27 cellular contexts compared by ENCODE assay signal in genomic region chr9:75909776-75910175, GRCh38. TPM values are rescaled to one million over a fixed set of nuclear protein-coding genes. Genes with fewer than 3 reads are reported as not detected.
DNase-seq lines count a peak whose midpoint lies in the region; ATAC-seq and TF ChIP-seq lines count a peak whose summit lies in the region.
"Had no signal": no experiment of that assay in that cellular context is flagged by ENCODE, and none has a peak within 500 bp of the region (broad histone marks: within the 10 kb centered on the region; RNA-seq: fewer than 3 reads in every experiment).

No MANE protein-coding gene starts in this region.

- H3K27me3 Mint-ChIP-seq in activated CD4-positive, alpha-beta T cell treated with anti-CD3 and anti-CD28 coated beads for 36 hours, result no peaks in the 10 kb centered on the region
- H3K27me3 Mint-ChIP-seq in activated CD4-positive, alpha-beta T cell treated with anti-CD3 and anti-CD28 coated beads, Interleukin-2, amount 10 ng/mL, durations not matched to agents 7 days and 5 days, result no peaks in the 10 kb centered on the region
- H3K27me3 Mint-ChIP-seq: naive thymus-derived CD8-positive, alpha-beta T cell had no signal

- H3K27ac ChIP-seq in SJCRH30, result no peak overlapping the region
- H3K27ac ChIP-seq in breast epithelium, result no peak overlapping the region
- H3K27ac ChIP-seq: brain microvascular endothelial cell, prostate gland, thoracic aorta had no signal

- no peak for TF ChIP-seq POLR2A in breast epithelium (IDR thresholded peaks at IDR 0.05)

- H3K4me3 ChIP-seq in SJCRH30 (no peak overlapping the region), breast epithelium (no peak overlapping the region)
- H3K4me3 ChIP-seq: prostate gland, thoracic aorta had no signal

- intact Hi-C loops in activated CD4-positive, alpha-beta T cell treated with anti-CD3 and anti-CD28 coated beads for 36 hours (cut with DNase I, micrococcal nuclease), result loop anchor here (2.0 to 5.0 kb wide), 3 partner anchors 19 to 93 kb away; partner anchors contain the start of gene PCSK5 (in 1 of the 2)
- intact Hi-C loops in breast epithelium (cut with DNase I; ENCODE audit: low total_unique reads), result no loop called here

- H3K9me3 ChIP-seq in SJCRH30 (replicated peaks) (no peaks in the 10 kb centered on the region), breast epithelium (no peaks in the 10 kb centered on the region)
- H3K9me3 ChIP-seq: prostate gland, thoracic aorta had no signal

- peaks cover 48% of the 10 kb centered on the region for H3K4me1 Mint-ChIP-seq in activated CD4-positive, alpha-beta T cell treated with anti-CD3 and anti-CD28 coated beads for 36 hours
- H3K4me1 Mint-ChIP-seq in activated CD4-positive, alpha-beta T cell treated with anti-CD3 and anti-CD28 coated beads, Interleukin-2, amount 10 ng/mL, durations not matched to agents 7 days and 5 days, result peaks cover 3% of the 10 kb centered on the region
- H3K4me1 Mint-ChIP-seq: mesothelial cell of epicardium had no signal

- POLR2A ChIA-PET in activated CD4-positive, alpha-beta T cell treated with anti-CD3 and anti-CD28 coated beads for 36 hours (lab: Charles Lee), result interaction anchor here (0.6 kb wide), 1 partner anchor 392 kb away, joined by 3 read pairs; no protein-coding TSS in a partner anchor
- POLR2A ChIA-PET in activated CD4-positive, alpha-beta T cell treated with anti-CD3 and anti-CD28 coated beads, Interleukin-2, amount 10 ng/mL, durations not matched to agents 7 days and 5 days (lab: Charles Lee), result interaction anchor here (0.7 kb wide), 1 partner anchor 931 kb away, joined by 4 read pairs; no protein-coding TSS in a partner anchor

- no peak for ATAC-seq in activated CD4-positive, alpha-beta T cell treated with anti-CD3 and anti-CD28 coated beads for 36 hours
- no peak for ATAC-seq in GM18517 (IDR thresholded peaks at IDR 0.05; ENCODE audit: unreplicated experiment)
- ATAC-seq: CD8-positive, alpha-beta T cell; naive thymus-derived CD8-positive, alpha-beta T cell; PC-3; stimulated activated naive CD8-positive, alpha-beta T cell treated with anti-CD3 and anti-CD28 coated beads, Interleukin-15, Interleukin-2, amounts not matched to agents 100 U/mL and 50 U/mL, for 24 hours had no signal

- no peaks in the 10 kb centered on the region for H3K9me3 Mint-ChIP-seq in activated CD4-positive, alpha-beta T cell treated with anti-CD3 and anti-CD28 coated beads for 36 hours (ENCODE audit: low read depth)
- H3K9me3 Mint-ChIP-seq in activated CD4-positive, alpha-beta T cell treated with anti-CD3 and anti-CD28 coated beads, Interleukin-2, amount 10 ng/mL, durations not matched to agents 7 days and 5 days, result peaks cover 3% of the 10 kb centered on the region
- H3K9me3 Mint-ChIP-seq: CD8-positive, alpha-beta T cell; mesothelial cell of epicardium; naive thymus-derived CD8-positive, alpha-beta T cell had no signal

- no peak overlapping the region for H3K27ac Mint-ChIP-seq in activated CD4-positive, alpha-beta T cell treated with anti-CD3 and anti-CD28 coated beads for 36 hours
- no peak overlapping the region for H3K27ac Mint-ChIP-seq in activated CD4-positive, alpha-beta T cell treated with anti-CD3 and anti-CD28 coated beads, Interleukin-2, amount 10 ng/mL, durations not matched to agents 7 days and 5 days
- H3K27ac Mint-ChIP-seq: CD8-positive, alpha-beta T cell; mesothelial cell of epicardium had no signal

- H3K36me3 ChIP-seq in SJCRH30, result no peaks in the 10 kb centered on the region
- no peaks in the 10 kb centered on the region for H3K36me3 ChIP-seq in breast epithelium
- H3K36me3 ChIP-seq: brain microvascular endothelial cell, prostate gland, thoracic aorta had no signal

- H3K4me3 Mint-ChIP-seq in activated CD4-positive, alpha-beta T cell treated with anti-CD3 and anti-CD28 coated beads for 36 hours, result no peak overlapping the region
- H3K4me3 Mint-ChIP-seq in activated CD4-positive, alpha-beta T cell treated with anti-CD3 and anti-CD28 coated beads, Interleukin-2, amount 10 ng/mL, durations not matched to agents 7 days and 5 days, result no peak overlapping the region
- H3K4me3 Mint-ChIP-seq: CD8-positive, alpha-beta T cell; mesothelial cell of epicardium; naive thymus-derived CD8-positive, alpha-beta T cell had no signal

- no peak for TF ChIP-seq CTCF in breast epithelium (IDR thresholded peaks at IDR 0.05)

- CTCF ChIA-PET in activated CD4-positive, alpha-beta T cell treated with anti-CD3 and anti-CD28 coated beads for 36 hours (lab: Charles Lee), result no interaction called here
- CTCF ChIA-PET in activated CD4-positive, alpha-beta T cell treated with anti-CD3 and anti-CD28 coated beads, Interleukin-2, amount 10 ng/mL, durations not matched to agents 7 days and 5 days (lab: Charles Lee), result interaction anchor here (0.5 to 0.7 kb wide), 3 partner anchors 8 to 40 kb away, joined by 3 to 4 read pairs (median 3); no protein-coding TSS in a partner anchor

- H3K27me3 ChIP-seq in SJCRH30, result no peaks in the 10 kb centered on the region
- no peaks in the 10 kb centered on the region for H3K27me3 ChIP-seq in breast epithelium
- H3K27me3 ChIP-seq: brain microvascular endothelial cell had no signal

- H3K4me1 ChIP-seq in SJCRH30 (peaks cover 7% of the 10 kb centered on the region; the same call in 1 of the 2 replicates), breast epithelium (no peaks in the 10 kb centered on the region)
- H3K4me1 ChIP-seq: prostate gland had no signal

- peaks cover 6% of the 10 kb centered on the region for H3K36me3 Mint-ChIP-seq in activated CD4-positive, alpha-beta T cell treated with anti-CD3 and anti-CD28 coated beads for 36 hours (ENCODE audit: low read depth)
- no peaks in the 10 kb centered on the region for H3K36me3 Mint-ChIP-seq in activated CD4-positive, alpha-beta T cell treated with anti-CD3 and anti-CD28 coated beads, Interleukin-2, amount 10 ng/mL, durations not matched to agents 7 days and 5 days (ENCODE audit: low read depth)
- H3K36me3 Mint-ChIP-seq: mesothelial cell of epicardium had no signal

- peak; percentile 14 for DNase-seq in activated CD4-positive, alpha-beta T cell treated with anti-CD3 and anti-CD28 coated beads for 36 hours
- DNase-seq in activated CD4-positive, alpha-beta T cell treated with anti-CD3 and anti-CD28 coated beads, Interleukin-2, amount 10 ng/mL, durations not matched to agents 7 days and 5 days, result no peak
- peak; percentile 60 for DNase-seq in LHCN-M2 (ENCODE audit: low read depth)
- DNase-seq in SJCRH30, result peak; percentile 44 to 61
- DNase-seq in myocyte (ENCODE audit: low read depth), result peak; percentile 77
- no peak for DNase-seq in effector CD8-positive, alpha-beta T cell (lab: John Stamatoyannopoulos, UW)
- no peak for DNase-seq in breast epithelium (ENCODE audit: low spot score in 2 of 2)
- DNase-seq: activated CD4-positive, alpha-beta T cell treated with anti-CD3 and anti-CD28 coated beads, Interleukin-2, amount 50 U/mL, for 48 hours; activated effector memory CD4-positive, alpha-beta T cell treated with Interleukin-2 at 50 U/mL for 16 hours; brain microvascular endothelial cell; CD8-positive, alpha-beta T cell; GOT3; islet precursor cell; naive thymus-derived CD8-positive, alpha-beta T cell; NCI-H1694; NCI-H345; NK-92 treated with Interleukin-12 subunit alpha and Interleukin-12 subunit beta, amount 100 ng/mL, for 24 hours; PC-3; SIG-M5; stimulated activated CD4-positive, alpha-beta T cell treated with anti-CD3 and anti-CD28 coated beads, Interleukin-15, amount 100 ng/mL, for 24 hours; stimulated activated naive CD8-positive, alpha-beta T cell treated with anti-CD3 and anti-CD28 coated beads, Interleukin-15, Interleukin-2, amounts not matched to agents 100 U/mL and 50 U/mL, for 24 hours; SW 1271; T1000 had no signal

RNA-seq across cellular contexts. Expression of gene PCSK5, which starts 19.3 kb away (rescaled TPM):
- 1 to 10 TPM; 3.0 to 3.1 TPM for total RNA-seq in activated CD4-positive, alpha-beta T cell treated with anti-CD3 and anti-CD28 coated beads for 36 hours
- total RNA-seq in activated CD4-positive, alpha-beta T cell treated with anti-CD3 and anti-CD28 coated beads, Interleukin-2, amount 10 ng/mL, durations not matched to agents 7 days and 5 days, result 1 to 10 TPM; 3.9 to 4.3 TPM
- total RNA-seq in LHCN-M2 (2014; rRNA removed), result 8.2 and 11.9 TPM in 2 replicates
- polyA plus RNA-seq in LHCN-M2 (2012), result 1.2 TPM
- 15.1 and 18.6 TPM in 2 replicates for total RNA-seq in SJCRH30 (2014; rRNA removed; shearing (Covaris generic))
- total RNA-seq in myocyte, result 5.2 and 5.4 TPM in 2 replicates
- polyA plus RNA-seq in myocyte (2012), result 3.9 TPM
- total RNA-seq in breast epithelium, result 10 to 100 TPM; 12.7 to 21.0 (median 19.0) TPM
- total RNA-seq: PC-3 had no signal

Comparison
In these comparisons a context has a peak if more than half of its experiments do, and no peak if none do; other contexts are left out.
1. DNase-seq: peak in activated CD4-positive, alpha-beta T cell treated with anti-CD3 and anti-CD28 coated beads for 36 hours (single experiment), LHCN-M2 (single experiment), SJCRH30 (2 of 2) and myocyte (single experiment); none in activated CD4-positive, alpha-beta T cell treated with anti-CD3 and anti-CD28 coated beads, Interleukin-2, amount 10 ng/mL, durations not matched to agents 7 days and 5 days (single experiment), effector CD8-positive, alpha-beta T cell (single experiment) and breast epithelium (0 of 2).